Comparison of ENCODE assay signal across 1 cellular context in the genomic region with DNA sequence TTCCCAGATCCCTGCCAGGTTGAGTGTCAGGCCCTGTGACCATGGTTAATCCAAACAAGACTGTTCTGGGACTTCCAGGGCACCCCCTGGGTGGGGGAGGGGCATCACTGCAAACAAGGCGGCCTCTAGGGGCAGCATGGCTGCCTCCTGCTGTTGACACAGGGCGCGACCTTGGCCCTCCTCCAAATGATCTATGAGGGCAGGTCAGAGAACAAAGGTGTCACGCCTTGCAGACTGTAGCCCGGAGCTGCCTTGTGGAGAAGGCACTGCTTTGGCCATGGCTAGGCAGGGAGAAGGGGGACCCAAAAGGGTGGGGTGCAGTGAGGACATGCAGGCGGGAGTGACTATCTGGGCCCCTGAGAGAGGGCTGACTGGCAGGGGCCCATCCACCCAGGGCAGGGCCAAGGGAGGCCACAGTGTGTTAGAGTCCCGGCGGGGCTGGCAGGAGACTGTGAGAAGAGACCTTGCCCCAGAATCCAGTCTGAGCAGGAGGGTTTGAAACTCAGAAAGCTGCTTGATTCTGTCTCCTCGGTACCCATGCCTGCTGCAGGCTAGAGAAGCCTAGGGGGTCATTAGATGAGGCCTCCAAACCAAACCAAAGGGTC.
A peak's percentile ranks its signal among the peaks of the same experiment; 100 is the strongest.
TF ChIP-seq lines count a peak whose summit lies in the region.

No MANE protein-coding gene starts in this region.

TF ChIP-seq in HepG2, 621 proteins besides CTCF, POLR2A, EP300 and RAD21 (continued from another document):
- TF ChIP-seq, protein P1, sequence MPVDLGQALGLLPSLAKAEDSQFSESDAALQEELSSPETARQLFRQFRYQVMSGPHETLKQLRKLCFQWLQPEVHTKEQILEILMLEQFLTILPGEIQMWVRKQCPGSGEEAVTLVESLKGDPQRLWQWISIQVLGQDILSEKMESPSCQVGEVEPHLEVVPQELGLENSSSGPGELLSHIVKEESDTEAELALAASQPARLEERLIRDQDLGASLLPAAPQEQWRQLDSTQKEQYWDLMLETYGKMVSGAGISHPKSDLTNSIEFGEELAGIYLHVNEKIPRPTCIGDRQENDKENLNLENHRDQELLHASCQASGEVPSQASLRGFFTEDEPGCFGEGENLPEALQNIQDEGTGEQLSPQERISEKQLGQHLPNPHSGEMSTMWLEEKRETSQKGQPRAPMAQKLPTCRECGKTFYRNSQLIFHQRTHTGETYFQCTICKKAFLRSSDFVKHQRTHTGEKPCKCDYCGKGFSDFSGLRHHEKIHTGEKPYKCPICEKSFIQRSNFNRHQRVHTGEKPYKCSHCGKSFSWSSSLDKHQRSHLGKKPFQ (CRISPR knock-in tag; IDR thresholded peaks at IDR 0.05; ENCODE audit: insufficient replicate concordance): no peak
- no peak for TF ChIP-seq ZNF224 (CRISPR knock-in tag; IDR thresholded peaks at IDR 0.05)
- no peak for TF ChIP-seq ZFYVE20 (CRISPR knock-in tag; IDR thresholded peaks at IDR 0.05; ENCODE audit: borderline replicate concordance, low read depth)
- TF ChIP-seq ZNF235 (CRISPR knock-in tag; IDR thresholded peaks at IDR 0.05; ENCODE audit: borderline replicate concordance): peak; percentile 71; the same call in 1 of the 2 replicates
- TF ChIP-seq CBFB (CRISPR knock-in tag; IDR thresholded peaks at IDR 0.05): peak; percentile 83
- TF ChIP-seq PHF20 (CRISPR knock-in tag; IDR thresholded peaks at IDR 0.05): peak; percentile 37; the same call in 1 of the 2 replicates
- TF ChIP-seq ZNF660 (CRISPR knock-in tag; IDR thresholded peaks at IDR 0.05; ENCODE audit: borderline replicate concordance, low read depth): no peak
- TF ChIP-seq MEF2D (CRISPR knock-in tag; IDR thresholded peaks at IDR 0.05): peak; percentile 93
- TF ChIP-seq, protein P2, sequence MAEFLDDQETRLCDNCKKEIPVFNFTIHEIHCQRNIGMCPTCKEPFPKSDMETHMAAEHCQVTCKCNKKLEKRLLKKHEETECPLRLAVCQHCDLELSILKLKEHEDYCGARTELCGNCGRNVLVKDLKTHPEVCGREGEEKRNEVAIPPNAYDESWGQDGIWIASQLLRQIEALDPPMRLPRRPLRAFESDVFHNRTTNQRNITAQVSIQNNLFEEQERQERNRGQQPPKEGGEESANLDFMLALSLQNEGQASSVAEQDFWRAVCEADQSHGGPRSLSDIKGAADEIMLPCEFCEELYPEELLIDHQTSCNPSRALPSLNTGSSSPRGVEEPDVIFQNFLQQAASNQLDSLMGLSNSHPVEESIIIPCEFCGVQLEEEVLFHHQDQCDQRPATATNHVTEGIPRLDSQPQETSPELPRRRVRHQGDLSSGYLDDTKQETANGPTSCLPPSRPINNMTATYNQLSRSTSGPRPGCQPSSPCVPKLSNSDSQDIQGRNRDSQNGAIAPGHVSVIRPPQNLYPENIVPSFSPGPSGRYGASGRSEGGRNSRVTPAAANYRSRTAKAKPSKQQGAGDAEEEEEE (CRISPR knock-in tag; IDR thresholded peaks at IDR 0.05; ENCODE audit: borderline replicate concordance): peak; percentile 87; the same call in 1 of the 2 replicates
- TF ChIP-seq HOXA3 (CRISPR knock-in tag; IDR thresholded peaks at IDR 0.05): peak; percentile 97
- TF ChIP-seq ZNF7 (CRISPR knock-in tag; IDR thresholded peaks at IDR 0.05): no peak
